8 cellular contexts compared by ENCODE assay signal in the genomic region with DNA sequence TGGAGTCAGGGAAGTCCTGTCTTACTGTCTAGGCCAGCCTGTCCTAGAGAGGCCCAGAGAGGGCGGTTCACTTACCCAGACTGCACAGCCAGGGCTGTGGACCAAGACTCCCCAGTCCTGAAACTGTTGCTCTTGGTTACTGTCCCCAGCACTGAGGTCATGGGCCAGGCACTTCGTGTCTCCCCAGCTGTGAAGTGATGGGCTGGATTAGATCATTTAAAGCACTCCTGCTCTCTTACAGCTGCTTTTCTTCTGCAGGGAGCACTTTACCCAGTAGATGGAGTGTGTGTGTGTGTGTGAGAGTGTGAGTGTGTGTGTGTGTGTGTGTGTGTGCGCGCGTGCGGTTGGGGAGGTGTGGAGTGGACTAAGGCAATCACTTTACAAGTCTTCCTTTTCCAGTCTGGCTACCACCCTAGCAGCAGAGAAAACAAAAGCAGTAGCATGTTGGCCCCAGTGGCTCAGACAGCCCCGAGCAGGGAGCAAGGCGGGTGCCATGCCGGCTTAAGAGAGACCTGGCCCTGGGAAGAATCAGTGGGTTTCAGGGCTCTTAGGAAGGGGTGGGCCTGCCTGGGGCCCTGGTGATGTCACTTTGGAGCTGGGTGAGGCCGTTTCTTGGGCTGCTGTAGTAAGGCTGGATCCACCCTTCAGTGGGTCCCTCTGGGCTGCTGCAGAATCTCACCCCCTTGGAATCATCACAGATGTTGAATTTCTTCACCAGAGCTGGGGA.
DNase-seq lines count a peak whose midpoint lies in the region; ATAC-seq and TF ChIP-seq lines count a peak whose summit lies in the region.

No MANE protein-coding gene starts in this region.

- H2AFZ ChIP-seq in DND-41 (ENCODE audit: low read depth, low read length): no peak overlapping the region

- peaks cover 59% of the 10 kb centered on the region for H4K20me1 ChIP-seq in DND-41 (ENCODE audit: insufficient read depth, low read length)

- peak overlapping the region; percentile 70 for H3K9ac ChIP-seq in DND-41 (ENCODE audit: low read depth, low read length)

- H3K27me3 ChIP-seq in DND-41 (ENCODE audit: insufficient read depth, low read length, poor library complexity) (no peaks in the 10 kb centered on the region), brain microvascular endothelial cell (replicated peaks) (no peaks in the 10 kb centered on the region)

- peak overlapping the region; percentile 77 for H3K27ac ChIP-seq in DND-41 (ENCODE audit: low read length)
- no peak overlapping the region for H3K27ac ChIP-seq in brain microvascular endothelial cell

- ATAC-seq in DND-41 (ENCODE audit: insufficient read depth, low read depth) (peak; percentile 30), HG03520 (IDR thresholded peaks at IDR 0.05; ENCODE audit: unreplicated experiment) (no peak), HG03521 (IDR thresholded peaks at IDR 0.05; ENCODE audit: unreplicated experiment) (no peak)

- H3K9me3 ChIP-seq in DND-41 (ENCODE audit: insufficient read depth, low read length, severe bottlenecking): no peaks in the 10 kb centered on the region

- H3K4me1 ChIP-seq in DND-41 (ENCODE audit: insufficient read depth, low read length): peaks cover 59% of the 10 kb centered on the region

- DNase-seq in DND-41: peak; percentile 46
- peak; percentile 39 for DNase-seq in KBM-7
- peak; percentile 45 for DNase-seq in brain microvascular endothelial cell
- peak; percentile 30 for DNase-seq in midbrain (lab: John Stamatoyannopoulos, UW)
- no peak for DNase-seq in iPS-NIHi11 (ENCODE audit: low spot score)
- DNase-seq in NK-92 (lab: John Stamatoyannopoulos, UW; ENCODE audit: unreplicated experiment): no peak

- peaks cover 27% of the 10 kb centered on the region for H3K36me3 ChIP-seq in DND-41 (ENCODE audit: insufficient read depth, low read length)
- no peaks in the 10 kb centered on the region for H3K36me3 ChIP-seq in brain microvascular endothelial cell (replicated peaks)

- H3K79me2 ChIP-seq in DND-41 (ENCODE audit: insufficient read depth, low read length): peaks cover 70% of the 10 kb centered on the region

- H3K4me2 ChIP-seq in DND-41 (ENCODE audit: insufficient read depth, low read length): peak overlapping the region; percentile 75

- H3K4me3 ChIP-seq in DND-41 (ENCODE audit: low read depth in 1 of 2, low read length in 2 of 2) (peak overlapping the region; percentile 45 to 61; a peak in 3 of 4 replicates), brain microvascular endothelial cell (ENCODE audit: low read depth, low read length) (peak overlapping the region; percentile 97)

- TF ChIP-seq CTCF in DND-41 (IDR thresholded peaks at IDR 0.05; ENCODE audit: borderline replicate concordance, extremely low read depth, low read length, poor library complexity, severe bottlenecking) (peak; percentile 63), brain microvascular endothelial cell (IDR thresholded peaks at IDR 0.05; ENCODE audit: low read depth, low read length, missing control alignments) (peak; percentile 37)

- in situ Hi-C loops in KBM-7 (cut with MboI; ENCODE audit: low pct_unique_long_range_greater_than_20kb, low sequenced_read_pairs) (no loop called here), brain microvascular endothelial cell (cut with HindIII; ENCODE audit: low pct_ligation_motif_present, low sequenced_read_pairs) (no loop called here)

Comparison
In these comparisons a context has a peak if more than half of its experiments do, and no peak if none do; other contexts are left out.
1. DNase-seq: peak in DND-41 (single experiment), KBM-7 (single experiment), brain microvascular endothelial cell (single experiment) and midbrain (single experiment); none in iPS-NIHi11 (single experiment) and NK-92 (single experiment).